In genomic region chr5:131640043-131640856, GRCh38 we compare ENCODE assay signal across 8 cellular contexts. TPM values are rescaled to one million over a fixed set of nuclear protein-coding genes. Genes with fewer than 3 reads are reported as not detected.
DNase-seq lines count a peak whose midpoint lies in the region; ATAC-seq and TF ChIP-seq lines count a peak whose summit lies in the region.

No MANE protein-coding gene starts in this region.

- peak overlapping the region; percentile 5 for H3K4me3 Mint-ChIP-seq in activated T-helper 2 cell treated with anti-CD3 and anti-CD28 coated beads, Interferon-gamma antibody, Interleukin-2, Interleukin-4, amounts not matched to agents 10 μg/mL and 5 μg/mL and 100 μg/mL, durations not matched to agents 14 hours and 24 hours and 36 hours (ENCODE audit: low read depth)

- no peaks in the 10 kb centered on the region for H3K9me3 Mint-ChIP-seq in activated T-helper 2 cell treated with anti-CD3 and anti-CD28 coated beads, Interferon-gamma antibody, Interleukin-2, Interleukin-4, amounts not matched to agents 10 μg/mL and 5 μg/mL and 100 μg/mL, durations not matched to agents 14 hours and 24 hours and 36 hours

- H3K27ac ChIP-seq in effector memory CD4-positive, alpha-beta T cell (ENCODE audit: insufficient read depth, low read length, poor library complexity, severe bottlenecking), result no peak overlapping the region

- intact Hi-C loops in activated T-helper 2 cell treated with anti-CD3 and anti-CD28 coated beads, Interferon-gamma antibody, Interleukin-2, Interleukin-4, amounts not matched to agents 10 μg/mL and 5 μg/mL and 100 μg/mL, durations not matched to agents 14 hours and 24 hours and 36 hours (cut with micrococcal nuclease), result loop anchor here (2.0 kb wide), 1 partner anchor 31 kb away; no protein-coding TSS in a partner anchor

- peaks cover 36% of the 10 kb centered on the region for H3K4me1 Mint-ChIP-seq in activated T-helper 2 cell treated with anti-CD3 and anti-CD28 coated beads, Interferon-gamma antibody, Interleukin-2, Interleukin-4, amounts not matched to agents 10 μg/mL and 5 μg/mL and 100 μg/mL, durations not matched to agents 14 hours and 24 hours and 36 hours (ENCODE audit: low read depth)

- peaks cover 26% of the 10 kb centered on the region for H3K36me3 Mint-ChIP-seq in activated T-helper 2 cell treated with anti-CD3 and anti-CD28 coated beads, Interferon-gamma antibody, Interleukin-2, Interleukin-4, amounts not matched to agents 10 μg/mL and 5 μg/mL and 100 μg/mL, durations not matched to agents 14 hours and 24 hours and 36 hours (ENCODE audit: low read depth)

- ATAC-seq in HG03025 (IDR thresholded peaks at IDR 0.05; ENCODE audit: low FRiP score, unreplicated experiment), result no peak

- TF ChIP-seq CTCF in GM13977 (IDR thresholded peaks at IDR 0.05; ENCODE audit: extremely low read depth, insufficient read depth, missing control alignments), result no peak

- H3K27ac Mint-ChIP-seq in activated T-helper 2 cell treated with anti-CD3 and anti-CD28 coated beads, Interferon-gamma antibody, Interleukin-2, Interleukin-4, amounts not matched to agents 10 μg/mL and 5 μg/mL and 100 μg/mL, durations not matched to agents 14 hours and 24 hours and 36 hours, result peak overlapping the region; percentile 87

- DNase-seq in GM13977 (ENCODE audit: low spot score), result peak; percentile 22
- DNase-seq in HPDE6-E6E7 (ENCODE audit: extremely low spot score), result peak; percentile 45
- DNase-seq in activated T-helper 2 cell treated with anti-CD3 and anti-CD28 coated beads, Interferon-gamma antibody, Interleukin-2, Interleukin-4, amounts not matched to agents 10 μg/mL and 5 μg/mL and 100 μg/mL, durations not matched to agents 14 hours and 24 hours and 36 hours (ENCODE audit: low spot score), result no peak
- peak; percentile 34 to 63 (median 47) for DNase-seq in stimulated activated CD4-positive, alpha-beta T cell treated with anti-CD3 and anti-CD28 coated beads, Interleukin-12 subunit alpha, Interleukin-12 subunit beta, amount 100 ng/mL, for 48 hours (ENCODE audit: low read depth in 2 of 3, low spot score in 1 of 3)
- no peak for DNase-seq in effector memory CD4-positive, alpha-beta T cell
- no peak for DNase-seq in epidermal melanocyte (ENCODE audit: insufficient read length, low spot score)
- no peak for DNase-seq in DMS 273 (lab: John Stamatoyannopoulos, UW; ENCODE audit: unreplicated experiment)

- H3K27me3 Mint-ChIP-seq in activated T-helper 2 cell treated with anti-CD3 and anti-CD28 coated beads, Interferon-gamma antibody, Interleukin-2, Interleukin-4, amounts not matched to agents 10 μg/mL and 5 μg/mL and 100 μg/mL, durations not matched to agents 14 hours and 24 hours and 36 hours (ENCODE audit: low read depth), result no peaks in the 10 kb centered on the region

- H3K9me3 ChIP-seq in effector memory CD4-positive, alpha-beta T cell (ENCODE audit: control insufficient read depth, low read length), result no peaks in the 10 kb centered on the region

- H3K4me1 ChIP-seq in effector memory CD4-positive, alpha-beta T cell (ENCODE audit: control insufficient read depth, insufficient read depth, low read length, poor library complexity, severe bottlenecking), result peaks cover 10% of the 10 kb centered on the region

- H3K27me3 ChIP-seq in effector memory CD4-positive, alpha-beta T cell (replicated peaks; ENCODE audit: control insufficient read depth, insufficient read depth, low read length, poor library complexity, severe bottlenecking), result no peaks in the 10 kb centered on the region

- H3K36me3 ChIP-seq in effector memory CD4-positive, alpha-beta T cell (ENCODE audit: control insufficient read depth, insufficient read depth, low read length), result no peaks in the 10 kb centered on the region

- in situ Hi-C loops in GM13977 (cut with MboI; ENCODE audit: low pct_unique_long_range_greater_than_20kb, low sequenced_read_pairs, unreplicated experiment), result no loop called here

- H3K4me3 ChIP-seq in effector memory CD4-positive, alpha-beta T cell (ENCODE audit: insufficient read depth, low read depth, low read length, poor library complexity, severe bottlenecking), result no peak overlapping the region

RNA-seq across cellular contexts. Expression of gene RAPGEF6, which starts 5.2 kb away (rescaled TPM):
- 31.0 and 33.9 TPM in 2 replicates for total RNA-seq in activated T-helper 2 cell treated with anti-CD3 and anti-CD28 coated beads, Interferon-gamma antibody, Interleukin-2, Interleukin-4, amounts not matched to agents 10 μg/mL and 5 μg/mL and 100 μg/mL, durations not matched to agents 14 hours and 24 hours and 36 hours

Comparison
In these comparisons a context has a peak if more than half of its experiments do, and no peak if none do; other contexts are left out.
1. DNase-seq: peak in GM13977 (single experiment), HPDE6-E6E7 (single experiment) and stimulated activated CD4-positive, alpha-beta T cell treated with anti-CD3 and anti-CD28 coated beads, Interleukin-12 subunit alpha, Interleukin-12 subunit beta, amount 100 ng/mL, for 48 hours (3 of 3); none in activated T-helper 2 cell treated with anti-CD3 and anti-CD28 coated beads, Interferon-gamma antibody, Interleukin-2, Interleukin-4, amounts not matched to agents 10 μg/mL and 5 μg/mL and 100 μg/mL, durations not matched to agents 14 hours and 24 hours and 36 hours (single experiment), effector memory CD4-positive, alpha-beta T cell (0 of 3), epidermal melanocyte (single experiment) and DMS 273 (single experiment).